Comparison of ENCODE assay signal across 37 cellular contexts in genomic region chr19:5818594-5818993, GRCh38. TPM values are rescaled to one million over a fixed set of nuclear protein-coding genes. Genes with fewer than 3 reads are reported as not detected.
"Had no signal": no experiment of that assay in that cellular context is flagged by ENCODE, and none has a peak within 500 bp of the region (broad histone marks: within the 10 kb centered on the region; RNA-seq: fewer than 3 reads in every experiment).

No MANE protein-coding gene starts in this region.

- H3K9me3 ChIP-seq: colonic mucosa, esophagus squamous epithelium, gastroesophageal sphincter had no signal

- H3K36me3 Mint-ChIP-seq: activated naive CD8-positive, alpha-beta T cell; WTC11 had no signal

- H3K4me1 Mint-ChIP-seq: activated CD4-positive, alpha-beta memory T cell treated with anti-CD3 and anti-CD28 coated beads, Interleukin-2, amount 10 ng/mL, durations not matched to agents 7 days and 5 days; activated CD4-positive, alpha-beta T cell treated with anti-CD3 and anti-CD28 coated beads, Interleukin-2, amount 10 ng/mL, durations not matched to agents 7 days and 5 days; WTC11 had no signal

- DNase-seq: activated CD4-positive, alpha-beta memory T cell treated with anti-CD3 and anti-CD28 coated beads, Interleukin-2, amount 10 ng/mL, durations not matched to agents 7 days and 5 days; activated CD4-positive, alpha-beta T cell treated with anti-CD3 and anti-CD28 coated beads for 1 hour; activated CD4-positive, alpha-beta T cell treated with anti-CD3 and anti-CD28 coated beads for 4 hours; activated CD4-positive, alpha-beta T cell treated with anti-CD3 and anti-CD28 coated beads, Interleukin-2, amount 10 ng/mL, durations not matched to agents 7 days and 5 days; activated CD4-positive, alpha-beta T cell treated with anti-CD3 and anti-CD28 coated beads, Interleukin-2, amount 50 U/mL, for 4 hours; activated CD8-positive, alpha-beta memory T cell treated with anti-CD3 and anti-CD28 coated beads, Interleukin-2, amount 50 U/mL, for 48 hours; activated effector memory CD4-positive, alpha-beta T cell treated with Interleukin-2 at 50 U/mL for 16 hours; activated gamma-delta T cell treated with Interleukin-2 at 50 U/mL for 16 hours; activated naive CD4-positive, alpha-beta T cell treated with anti-CD3 and anti-CD28 coated beads, Interleukin-2, amount 50 U/mL, for 16 hours; activated naive CD4-positive, alpha-beta T cell treated with Interleukin-2 at 50 U/mL for 16 hours; activated T-cell treated with anti-CD3 and anti-CD28 coated beads for 4 hours; activated T-cell treated with anti-CD3 and anti-CD28 coated beads, Interleukin-2, amount 50 U/mL, for 24 hours; activated T-cell treated with anti-CD3 and anti-CD28 coated beads, Interleukin-2, amount 50 U/mL, for 72 hours; amniotic stem cell; anterior cingulate cortex; central memory CD4-positive, alpha-beta T cell; cerebellar nuclear complex; colonic mucosa; effector CD8-positive, alpha-beta T cell; esophagus squamous epithelium; foreskin melanocyte; T-helper 2 cell had no signal

- H3K36me3 ChIP-seq: cardiac muscle cell, colonic mucosa, esophagus squamous epithelium, gastroesophageal sphincter had no signal

- H3K4me3 ChIP-seq: cardiac muscle cell, colonic mucosa, esophagus squamous epithelium, gastroesophageal sphincter had no signal

- H3K27ac ChIP-seq: cardiac muscle cell, colonic mucosa, epithelial cell of prostate, esophagus squamous epithelium, gastroesophageal sphincter, VCaP had no signal

- H3K4me1 ChIP-seq: colonic mucosa had no signal

- ATAC-seq: activated T-cell treated with anti-CD3 and anti-CD28 coated beads, Interleukin-2, amount 50 U/mL, for 72 hours; gastroesophageal sphincter; WTC11 had no signal

- FAIRE-seq: astrocyte, endometrium, endothelial cell of umbilical vein, TTC549 had no signal

- H3K27ac Mint-ChIP-seq: activated CD4-positive, alpha-beta memory T cell treated with anti-CD3 and anti-CD28 coated beads, Interleukin-2, amount 10 ng/mL, durations not matched to agents 7 days and 5 days; activated CD4-positive, alpha-beta T cell treated with anti-CD3 and anti-CD28 coated beads, Interleukin-2, amount 10 ng/mL, durations not matched to agents 7 days and 5 days; activated naive CD8-positive, alpha-beta T cell; activated T-cell treated with anti-CD3 and anti-CD28 coated beads, Interleukin-2, amount 50 U/mL, for 24 hours; activated T-cell treated with anti-CD3 and anti-CD28 coated beads, Interleukin-2, amount 50 U/mL, for 72 hours; WTC11 had no signal

- H3K27me3 ChIP-seq: cardiac muscle cell, colonic mucosa, gastroesophageal sphincter had no signal

- H3K27me3 Mint-ChIP-seq: activated CD4-positive, alpha-beta T cell treated with anti-CD3 and anti-CD28 coated beads, Interleukin-2, amount 10 ng/mL, durations not matched to agents 7 days and 5 days had no signal

- H3K9me3 Mint-ChIP-seq: activated CD4-positive, alpha-beta memory T cell treated with anti-CD3 and anti-CD28 coated beads, Interleukin-2, amount 10 ng/mL, durations not matched to agents 7 days and 5 days; activated CD4-positive, alpha-beta T cell treated with anti-CD3 and anti-CD28 coated beads, Interleukin-2, amount 10 ng/mL, durations not matched to agents 7 days and 5 days; activated T-cell treated with anti-CD3 and anti-CD28 coated beads, Interleukin-2, amount 50 U/mL, for 24 hours; activated T-cell treated with anti-CD3 and anti-CD28 coated beads, Interleukin-2, amount 50 U/mL, for 72 hours; WTC11 had no signal

- H3K4me3 Mint-ChIP-seq: activated CD4-positive, alpha-beta memory T cell treated with anti-CD3 and anti-CD28 coated beads, Interleukin-2, amount 10 ng/mL, durations not matched to agents 7 days and 5 days; activated CD4-positive, alpha-beta T cell treated with anti-CD3 and anti-CD28 coated beads, Interleukin-2, amount 10 ng/mL, durations not matched to agents 7 days and 5 days; activated naive CD8-positive, alpha-beta T cell; activated T-cell treated with anti-CD3 and anti-CD28 coated beads, Interleukin-2, amount 50 U/mL, for 24 hours; activated T-cell treated with anti-CD3 and anti-CD28 coated beads, Interleukin-2, amount 50 U/mL, for 72 hours; WTC11 had no signal

RNA-seq across cellular contexts. Expression of gene NRTN, which starts 13.7 kb away (rescaled TPM):
- total RNA-seq: endothelial cell of umbilical vein, fibroblast of villous mesenchyme, glomerular endothelial cell had no signal

RNA-seq across cellular contexts. Expression of gene FUT6, which starts 20.9 kb away (rescaled TPM):
- total RNA-seq: activated CD4-positive, alpha-beta memory T cell treated with anti-CD3 and anti-CD28 coated beads, Interleukin-2, amount 10 ng/mL, durations not matched to agents 7 days and 5 days; activated CD4-positive, alpha-beta T cell treated with anti-CD3 and anti-CD28 coated beads, Interleukin-2, amount 10 ng/mL, durations not matched to agents 7 days and 5 days; cardiac muscle cell; dermis microvascular lymphatic vessel endothelial cell; endothelial cell of umbilical vein; fibroblast of lung; fibroblast of villous mesenchyme; glomerular endothelial cell; T-helper 1 cell treated with Interleukin-12 subunit alpha and Interleukin-12 subunit beta and Interleukin-4 antibody, amounts not matched to agents 30 ng/mL and 1 ng/mL, for 36 hours; WTC11 had no signal
- polyA plus RNA-seq: cardiac muscle cell, endothelial cell of umbilical vein, fibroblast of lung had no signal

RNA-seq across cellular contexts. Expression of gene FUT3, which starts 32.7 kb away (rescaled TPM):
- total RNA-seq: activated CD4-positive, alpha-beta memory T cell treated with anti-CD3 and anti-CD28 coated beads, Interleukin-2, amount 10 ng/mL, durations not matched to agents 7 days and 5 days; activated CD4-positive, alpha-beta T cell treated with anti-CD3 and anti-CD28 coated beads, Interleukin-2, amount 10 ng/mL, durations not matched to agents 7 days and 5 days; dermis microvascular lymphatic vessel endothelial cell; endothelial cell of umbilical vein; fibroblast of lung; glomerular endothelial cell; T-helper 1 cell treated with Interleukin-12 subunit alpha and Interleukin-12 subunit beta and Interleukin-4 antibody, amounts not matched to agents 30 ng/mL and 1 ng/mL, for 36 hours had no signal
- polyA plus RNA-seq: cardiac muscle cell, endothelial cell of umbilical vein, fibroblast of lung had no signal
